Comparison of ENCODE assay signal across 9 cellular contexts in the genomic region with DNA sequence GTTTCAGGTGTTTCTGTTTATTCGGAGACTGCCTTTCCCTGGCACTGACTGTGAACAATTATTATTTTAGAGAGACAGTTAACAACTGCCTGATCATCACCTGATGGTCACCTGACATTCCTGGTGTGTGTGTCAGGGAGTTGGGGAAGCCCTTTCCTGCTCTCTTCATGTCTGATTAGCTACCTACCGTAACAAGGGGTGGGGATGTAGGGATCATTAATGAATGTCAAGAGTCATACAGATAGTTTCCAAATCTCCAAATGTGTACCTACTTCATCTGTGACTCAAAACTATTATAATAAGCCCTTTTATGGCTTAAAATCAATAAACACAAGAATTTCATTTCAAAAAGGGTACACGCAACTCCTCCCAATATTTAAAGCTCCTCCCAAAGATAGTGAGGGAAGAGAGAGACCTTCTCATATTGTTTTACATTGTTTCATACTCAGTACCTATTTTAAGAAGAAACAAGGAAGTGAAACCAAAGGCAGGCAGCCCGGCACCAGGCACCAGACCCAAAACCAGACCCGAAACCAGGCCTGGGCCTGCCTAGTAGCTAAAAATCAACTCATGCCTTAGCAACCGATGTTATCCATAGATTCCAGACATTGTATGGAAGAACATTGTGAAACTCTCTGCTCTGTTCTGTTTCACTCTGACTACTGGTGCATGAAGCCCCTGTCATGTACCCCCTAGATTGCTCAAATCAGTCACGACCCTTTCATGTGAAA.
A peak's percentile ranks its signal among the peaks of the same experiment; 100 is the strongest.
DNase-seq lines count a peak whose midpoint lies in the region; ATAC-seq and TF ChIP-seq lines count a peak whose summit lies in the region.
"Had no signal": no experiment of that assay in that cellular context is flagged by ENCODE, and none has a peak within 500 bp of the region (broad histone marks: within the 10 kb centered on the region; RNA-seq: fewer than 3 reads in every experiment).

No MANE protein-coding gene starts in this region.

- intact Hi-C loops in natural killer cell (cut with micrococcal nuclease) = no loop called here

- DNase-seq in epithelial cell of esophagus (ENCODE audit: low read depth) (peak; percentile 34), natural killer cell (no peak), DMS79 treated with DMSO at 0.1 percent for 48 hours (lab: John Stamatoyannopoulos, UW) (no peak), NCI-H510A (lab: John Stamatoyannopoulos, UW) (no peak), NCI-H510A treated with DMSO at 0.1 percent for 48 hours (lab: John Stamatoyannopoulos, UW) (no peak)
- DNase-seq: activated naive CD4-positive, alpha-beta T cell treated with Interleukin-2 at 50 U/mL for 16 hours had no signal

- no peak for TF ChIP-seq POLR2A in GM18505 (IDR thresholded peaks at IDR 0.05; ENCODE audit: borderline replicate concordance, extremely low read depth, insufficient read depth, insufficient read length)

- ATAC-seq in GM18505 (IDR thresholded peaks at IDR 0.05; ENCODE audit: unreplicated experiment) (peak; percentile 56), GM21619 (IDR thresholded peaks at IDR 0.05; ENCODE audit: unreplicated experiment) (peak; percentile 47), HG03439 (IDR thresholded peaks at IDR 0.05; ENCODE audit: unreplicated experiment) (peak; percentile 42), natural killer cell (no peak)

- H3K27ac Mint-ChIP-seq in natural killer cell = no peak overlapping the region

- H3K9me3 Mint-ChIP-seq in natural killer cell = peaks cover 2 to 8% of the 10 kb centered on the region in 2 donors

- no peak for TF ChIP-seq CTCF in epithelial cell of esophagus (IDR thresholded peaks at IDR 0.05; ENCODE audit: insufficient read depth, low read depth, low read length, missing control alignments)
- TF ChIP-seq CTCF in natural killer cell (IDR thresholded peaks at IDR 0.05) = no peak

- H3K4me3 Mint-ChIP-seq in natural killer cell = no peak overlapping the region

- H3K36me3 Mint-ChIP-seq in natural killer cell = no peaks in the 10 kb centered on the region

- H3K27me3 Mint-ChIP-seq in natural killer cell (ENCODE audit: low read depth in 2 of 2) = no peaks in the 10 kb centered on the region

- H3K4me3 ChIP-seq in epithelial cell of esophagus (ENCODE audit: low read length) = no peak overlapping the region

- H3K4me1 Mint-ChIP-seq in natural killer cell = no peaks in the 10 kb centered on the region

Comparison
In these comparisons a context has a peak if more than half of its experiments do, and no peak if none do; other contexts are left out.
1. ATAC-seq: peak in GM18505 (single experiment), GM21619 (single experiment) and HG03439 (single experiment); none in natural killer cell (0 of 3).